In the genomic region with DNA sequence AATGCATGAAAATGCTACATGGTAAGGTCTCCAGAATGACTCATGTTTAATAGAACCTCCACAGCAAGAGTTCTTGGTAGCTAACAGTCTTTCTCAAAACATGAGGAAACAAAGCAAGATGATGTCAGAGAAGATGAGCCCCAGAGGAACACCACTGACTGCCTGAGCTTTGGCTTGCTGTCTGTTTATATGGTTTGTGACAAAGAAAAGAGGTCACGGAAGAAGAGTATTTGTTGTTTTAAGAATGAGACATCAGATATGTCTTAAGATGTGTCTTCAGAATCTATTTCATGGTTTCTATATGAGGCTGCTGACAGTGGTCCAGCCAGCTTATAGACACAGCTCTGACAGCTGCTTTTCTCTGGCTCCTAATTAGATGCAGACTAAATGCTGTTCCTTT, we compare ENCODE assay signal across 1 cellular context.
TF ChIP-seq lines count a peak whose summit lies in the region.

No MANE protein-coding gene starts in this region.

TF ChIP-seq in GM23338, 12 proteins besides CTCF, POLR2A, EP300 and RAD21 (continued from another document):
- TF ChIP-seq ZNF114 (CRISPR knock-in tag; IDR thresholded peaks at IDR 0.05) (no peak), JUNB (IDR thresholded peaks at IDR 0.05; ENCODE audit: unreplicated experiment) (no peak), CREB1 (CRISPR knock-in tag; IDR thresholded peaks at IDR 0.05; ENCODE audit: low read depth) (no peak), EZH2phosphoT487 (IDR thresholded peaks at IDR 0.05; ENCODE audit: unreplicated experiment) (no peak), ZNF462 (CRISPR knock-in tag; IDR thresholded peaks at IDR 0.05) (no peak), EZH2 (IDR thresholded peaks at IDR 0.05; ENCODE audit: low read depth, unreplicated experiment) (no peak), ZNF331 (CRISPR knock-in tag; IDR thresholded peaks at IDR 0.05; ENCODE audit: low read depth) (no peak), POLR2AphosphoS5 (IDR thresholded peaks at IDR 0.05; ENCODE audit: low read depth) (no peak)
- TF ChIP-seq, protein P1, sequence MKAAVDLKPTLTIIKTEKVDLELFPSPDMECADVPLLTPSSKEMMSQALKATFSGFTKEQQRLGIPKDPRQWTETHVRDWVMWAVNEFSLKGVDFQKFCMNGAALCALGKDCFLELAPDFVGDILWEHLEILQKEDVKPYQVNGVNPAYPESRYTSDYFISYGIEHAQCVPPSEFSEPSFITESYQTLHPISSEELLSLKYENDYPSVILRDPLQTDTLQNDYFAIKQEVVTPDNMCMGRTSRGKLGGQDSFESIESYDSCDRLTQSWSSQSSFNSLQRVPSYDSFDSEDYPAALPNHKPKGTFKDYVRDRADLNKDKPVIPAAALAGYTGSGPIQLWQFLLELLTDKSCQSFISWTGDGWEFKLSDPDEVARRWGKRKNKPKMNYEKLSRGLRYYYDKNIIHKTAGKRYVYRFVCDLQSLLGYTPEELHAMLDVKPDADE (IDR thresholded peaks at IDR 0.05): no peak
